2 cellular contexts compared by ENCODE assay signal in genomic region chr7:11620406-11620805, GRCh38.
TF ChIP-seq lines count a peak whose summit lies in the region.

No MANE protein-coding gene starts in this region.

TF ChIP-seq in liver, 16 proteins besides CTCF, POLR2A, EP300 and RAD21:
- TF ChIP-seq, protein P1, sequence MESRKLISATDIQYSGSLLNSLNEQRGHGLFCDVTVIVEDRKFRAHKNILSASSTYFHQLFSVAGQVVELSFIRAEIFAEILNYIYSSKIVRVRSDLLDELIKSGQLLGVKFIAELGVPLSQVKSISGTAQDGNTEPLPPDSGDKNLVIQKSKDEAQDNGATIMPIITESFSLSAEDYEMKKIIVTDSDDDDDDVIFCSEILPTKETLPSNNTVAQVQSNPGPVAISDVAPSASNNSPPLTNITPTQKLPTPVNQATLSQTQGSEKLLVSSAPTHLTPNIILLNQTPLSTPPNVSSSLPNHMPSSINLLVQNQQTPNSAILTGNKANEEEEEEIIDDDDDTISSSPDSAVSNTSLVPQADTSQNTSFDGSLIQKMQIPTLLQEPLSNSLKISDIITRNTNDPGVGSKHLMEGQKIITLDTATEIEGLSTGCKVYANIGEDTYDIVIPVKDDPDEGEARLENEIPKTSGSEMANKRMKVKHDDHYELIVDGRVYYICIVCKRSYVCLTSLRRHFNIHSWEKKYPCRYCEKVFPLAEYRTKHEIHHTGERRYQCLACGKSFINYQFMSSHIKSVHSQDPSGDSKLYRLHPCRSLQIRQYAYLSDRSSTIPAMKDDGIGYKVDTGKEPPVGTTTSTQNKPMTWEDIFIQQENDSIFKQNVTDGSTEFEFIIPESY (IDR thresholded peaks at IDR 0.05): no peak
- TF ChIP-seq NR2F2 (IDR thresholded peaks at IDR 0.05) (no peak), HNF4A (conservative IDR thresholded peaks at IDR 0.05) (no peak), SP1 (IDR thresholded peaks at IDR 0.05) (no peak), TAF1 (conservative IDR thresholded peaks at IDR 0.05) (no peak)
- TF ChIP-seq, protein P2, sequence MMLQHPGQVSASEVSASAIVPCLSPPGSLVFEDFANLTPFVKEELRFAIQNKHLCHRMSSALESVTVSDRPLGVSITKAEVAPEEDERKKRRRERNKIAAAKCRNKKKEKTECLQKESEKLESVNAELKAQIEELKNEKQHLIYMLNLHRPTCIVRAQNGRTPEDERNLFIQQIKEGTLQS (IDR thresholded peaks at IDR 0.05): no peak
- TF ChIP-seq, protein P3, sequence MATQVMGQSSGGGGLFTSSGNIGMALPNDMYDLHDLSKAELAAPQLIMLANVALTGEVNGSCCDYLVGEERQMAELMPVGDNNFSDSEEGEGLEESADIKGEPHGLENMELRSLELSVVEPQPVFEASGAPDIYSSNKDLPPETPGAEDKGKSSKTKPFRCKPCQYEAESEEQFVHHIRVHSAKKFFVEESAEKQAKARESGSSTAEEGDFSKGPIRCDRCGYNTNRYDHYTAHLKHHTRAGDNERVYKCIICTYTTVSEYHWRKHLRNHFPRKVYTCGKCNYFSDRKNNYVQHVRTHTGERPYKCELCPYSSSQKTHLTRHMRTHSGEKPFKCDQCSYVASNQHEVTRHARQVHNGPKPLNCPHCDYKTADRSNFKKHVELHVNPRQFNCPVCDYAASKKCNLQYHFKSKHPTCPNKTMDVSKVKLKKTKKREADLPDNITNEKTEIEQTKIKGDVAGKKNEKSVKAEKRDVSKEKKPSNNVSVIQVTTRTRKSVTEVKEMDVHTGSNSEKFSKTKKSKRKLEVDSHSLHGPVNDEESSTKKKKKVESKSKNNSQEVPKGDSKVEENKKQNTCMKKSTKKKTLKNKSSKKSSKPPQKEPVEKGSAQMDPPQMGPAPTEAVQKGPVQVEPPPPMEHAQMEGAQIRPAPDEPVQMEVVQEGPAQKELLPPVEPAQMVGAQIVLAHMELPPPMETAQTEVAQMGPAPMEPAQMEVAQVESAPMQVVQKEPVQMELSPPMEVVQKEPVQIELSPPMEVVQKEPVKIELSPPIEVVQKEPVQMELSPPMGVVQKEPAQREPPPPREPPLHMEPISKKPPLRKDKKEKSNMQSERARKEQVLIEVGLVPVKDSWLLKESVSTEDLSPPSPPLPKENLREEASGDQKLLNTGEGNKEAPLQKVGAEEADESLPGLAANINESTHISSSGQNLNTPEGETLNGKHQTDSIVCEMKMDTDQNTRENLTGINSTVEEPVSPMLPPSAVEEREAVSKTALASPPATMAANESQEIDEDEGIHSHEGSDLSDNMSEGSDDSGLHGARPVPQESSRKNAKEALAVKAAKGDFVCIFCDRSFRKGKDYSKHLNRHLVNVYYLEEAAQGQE (IDR thresholded peaks at IDR 0.05): no peak

TF ChIP-seq in HepG2, 621 proteins besides CTCF, POLR2A, EP300 and RAD21:
- TF ChIP-seq MLXIP (CRISPR knock-in tag; IDR thresholded peaks at IDR 0.05; ENCODE audit: borderline replicate concordance): no peak
- no peak for TF ChIP-seq NFRKB (IDR thresholded peaks at IDR 0.05)
- no peak for TF ChIP-seq ZSCAN30 (CRISPR knock-in tag; IDR thresholded peaks at IDR 0.05)
- TF ChIP-seq ZNF282 (IDR thresholded peaks at IDR 0.05; ENCODE audit: partially characterized antibody): no peak
- TF ChIP-seq CEBPB (IDR thresholded peaks at IDR 0.05; ENCODE audit: borderline replicate concordance, low read depth, low read length): no peak
- TF ChIP-seq ZMYM4 (CRISPR knock-in tag; IDR thresholded peaks at IDR 0.05): no peak
- no peak for TF ChIP-seq NFE2L1 (CRISPR knock-in tag; IDR thresholded peaks at IDR 0.05; ENCODE audit: borderline replicate concordance)
- no peak for TF ChIP-seq MTA1 (CRISPR knock-in tag; IDR thresholded peaks at IDR 0.05; ENCODE audit: borderline replicate concordance)
- no peak for TF ChIP-seq MAFF (IDR thresholded peaks at IDR 0.05; ENCODE audit: low read depth, low read length)
- TF ChIP-seq ZNF350 (CRISPR knock-in tag; IDR thresholded peaks at IDR 0.05; ENCODE audit: borderline replicate concordance, low read depth): no peak
